ENCODE assay signal across 12 cellular contexts in the genomic region with DNA sequence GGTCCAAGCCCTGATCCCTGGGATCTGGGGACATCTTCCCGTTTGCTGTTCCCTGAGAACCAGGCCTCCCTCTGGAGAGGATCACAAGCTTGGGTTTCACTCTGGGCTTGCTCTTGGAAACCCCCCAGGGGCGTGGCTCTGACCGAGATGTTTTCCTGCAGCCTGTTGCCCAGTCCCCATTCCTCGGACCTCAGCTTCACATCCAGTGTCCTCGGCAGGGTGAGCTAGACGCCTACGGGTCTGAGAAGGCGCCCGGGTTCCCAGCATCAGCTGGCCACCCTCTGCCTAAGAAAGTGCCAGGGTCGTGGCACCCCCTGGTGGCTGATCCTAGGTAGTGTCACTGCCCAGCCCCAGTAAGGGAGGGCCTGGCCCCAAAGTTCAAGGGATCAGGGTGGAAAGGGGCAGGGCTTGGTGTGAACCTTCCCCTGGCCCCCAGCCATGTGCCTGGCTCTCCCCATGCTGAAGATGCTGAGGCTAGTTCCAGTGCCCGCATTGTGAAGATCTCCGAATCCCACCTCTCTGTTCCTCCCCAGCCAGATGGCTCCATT. TPM values are rescaled to one million over a fixed set of nuclear protein-coding genes. Genes with fewer than 3 reads are reported as not detected.
A peak's percentile ranks its signal among the peaks of the same experiment; 100 is the strongest.
DNase-seq lines count a peak whose midpoint lies in the region; TF ChIP-seq lines count a peak whose summit lies in the region.
"Not testable (repeated sequence)": the region's sequence is repeated elsewhere in the genome, so short reads cannot be mapped to it uniquely, and the experiment has no call there.
"Had no signal": no experiment of that assay in that cellular context is flagged by ENCODE, and none has a peak within 500 bp of the region (broad histone marks: within the 10 kb centered on the region; RNA-seq: fewer than 3 reads in every experiment).

No MANE protein-coding gene starts in this region.

- DNase-seq in GM06990 (ENCODE audit: extremely low read depth, insufficient read length); left ventricle myocardium inferior; mesothelial cell of epicardium (ENCODE audit: low spot score in 2 of 2, unreplicated experiment in 2 of 2): not testable (repeated sequence)
- peak; percentile 26 for DNase-seq in RPMI7951 (ENCODE audit: low read depth)
- peak; percentile 49 for DNase-seq in endodermal cell
- peak; percentile 46 for DNase-seq in osteocyte (ENCODE audit: extremely low spot score, unreplicated experiment)

- not testable (repeated sequence) for H3K36me3 Mint-ChIP-seq in endodermal cell (ENCODE audit: low read depth); mesothelial cell of epicardium; osteocyte (ENCODE audit: unreplicated experiment)

- not testable (repeated sequence) for H3K9ac ChIP-seq in Loucy (ENCODE audit: low read depth, low read length, poor library complexity, severe bottlenecking); endodermal cell (ENCODE audit: extremely low read depth, low read length, poor library complexity, severe bottlenecking)

- not testable (repeated sequence) for H2AFZ ChIP-seq in Loucy (ENCODE audit: low read length)

- H3K4me2 ChIP-seq in Loucy (ENCODE audit: low read depth, low read length, poor library complexity, severe bottlenecking): not testable (repeated sequence)

- not testable (repeated sequence) for H3K27me3 Mint-ChIP-seq in endodermal cell (ENCODE audit: insufficient read depth); mesothelial cell of epicardium (ENCODE audit: low read depth); osteocyte (ENCODE audit: unreplicated experiment)

- not testable (repeated sequence) for H3F3A ChIP-seq in Loucy (ENCODE audit: low read depth)

- WGBS in endodermal cell (ENCODE audit: insufficient coverage in 1 of 2, insufficient read length in 1 of 2), 2 experiments: 82% methylated on average over 8 of the region's 12 CpGs; no CpG with 5 or more reads in 1 of the 2 experiments

- not testable (repeated sequence) for H3K9me2 ChIP-seq in Loucy (replicated peaks; ENCODE audit: low read depth, low read length)

- H3K9me3 Mint-ChIP-seq in endodermal cell; mesothelial cell of epicardium; osteocyte (ENCODE audit: unreplicated experiment): not testable (repeated sequence)

- not testable (repeated sequence) for H3K27me3 ChIP-seq in GM06990 (replicated peaks; ENCODE audit: control insufficient read depth, insufficient read depth, low read length); Loucy (ENCODE audit: insufficient read depth, low read length, poor library complexity, severe bottlenecking); endodermal cell (ENCODE audit: control insufficient read depth, insufficient read depth, low read length, poor library complexity, severe bottlenecking); left ventricle myocardium inferior (ENCODE audit: low read depth)

- H3K4me1 Mint-ChIP-seq in endodermal cell (peaks cover 16% of the 10 kb centered on the region), mesothelial cell of epicardium (peaks cover 12% of the 10 kb centered on the region)
- H3K4me1 Mint-ChIP-seq in osteocyte (ENCODE audit: unreplicated experiment): not testable (repeated sequence)

- intact Hi-C loops in left ventricle myocardium inferior (cut with micrococcal nuclease): not testable (repeated sequence)

- H3K27ac Mint-ChIP-seq in endodermal cell: peak overlapping the region; percentile 66
- H3K27ac Mint-ChIP-seq in mesothelial cell of epicardium; osteocyte (ENCODE audit: unreplicated experiment): not testable (repeated sequence)

- H3K36me3 ChIP-seq in GM06990 (ENCODE audit: control insufficient read depth, insufficient read depth, low read length); Loucy (ENCODE audit: insufficient read depth, low read length); endodermal cell (ENCODE audit: control insufficient read depth, insufficient read depth, low read length); left ventricle myocardium inferior: not testable (repeated sequence)

- TF ChIP-seq CTCF in GM06990 (IDR thresholded peaks at IDR 0.05; ENCODE audit: insufficient read depth, low read length, poor library complexity, severe bottlenecking): peak; percentile 10
- TF ChIP-seq CTCF in Loucy (conservative IDR thresholded peaks at IDR 0.05; ENCODE audit: low read length): peak; percentile 20; the same call in 1 of the 2 replicates
- TF ChIP-seq CTCF in endodermal cell (conservative IDR thresholded peaks at IDR 0.05): peak; percentile 68
- peak; percentile 30 for TF ChIP-seq CTCF in left ventricle myocardium inferior (IDR thresholded peaks at IDR 0.05; ENCODE audit: borderline replicate concordance)
- TF ChIP-seq CTCF in mesothelial cell of epicardium (IDR thresholded peaks at IDR 0.05; ENCODE audit: unreplicated experiment): peak; percentile 27
- peak; percentile 27 for TF ChIP-seq CTCF in osteocyte (IDR thresholded peaks at IDR 0.05)

- H3K79me2 ChIP-seq in Loucy (ENCODE audit: insufficient read depth, low read length): not testable (repeated sequence)

- not testable (repeated sequence) for H3K27ac ChIP-seq in endodermal cell (ENCODE audit: low read depth, low read length); left ventricle myocardium inferior (replicated peaks)

- not testable (repeated sequence) for H3K4me3 Mint-ChIP-seq in endodermal cell; mesothelial cell of epicardium; osteocyte (ENCODE audit: unreplicated experiment)

- H3K4me1 ChIP-seq in Loucy (ENCODE audit: insufficient read depth, low read length, poor library complexity, severe bottlenecking); endodermal cell (ENCODE audit: control insufficient read depth, insufficient read depth, low read length); left ventricle myocardium inferior: not testable (repeated sequence)

- H3K9me3 ChIP-seq in Loucy (ENCODE audit: insufficient read depth, low read depth, low read length); endodermal cell (ENCODE audit: control insufficient read depth, low read length); left ventricle myocardium inferior (replicated peaks): not testable (repeated sequence)

- H4K20me1 ChIP-seq in Loucy (ENCODE audit: insufficient read depth, low read length, poor library complexity, severe bottlenecking): not testable (repeated sequence)

- H3K4me3 ChIP-seq in GM06990 (replicated peaks; ENCODE audit: low read depth, low read length); Loucy (ENCODE audit: low read length, poor library complexity, severe bottlenecking); endodermal cell (ENCODE audit: low read length); left ventricle myocardium inferior: not testable (repeated sequence)

RNA-seq across cellular contexts. Expression of a gene that starts 4.0 kb away (rescaled TPM):
- total RNA-seq in RPMI7951 (2014; rRNA removed; shearing (Covaris generic)): not detected in 2 replicates
- not detected for total RNA-seq in endodermal cell
- not detected for polyA plus RNA-seq in endodermal cell (2013, experiment 1 of 2)
- not detected for polyA plus RNA-seq in endodermal cell (2013, experiment 2 of 2)
- not detected for total RNA-seq in left ventricle myocardium inferior
- total RNA-seq in mesothelial cell of epicardium: not detected in 3 replicates
- total RNA-seq in osteocyte: not detected in 2 replicates
- total RNA-seq: H4, MCF 10A, Peyer's patch, Right ventricle myocardium superior had no signal
- polyA plus RNA-seq: AG04450 had no signal

Comparison
In these comparisons a context has a peak if more than half of its experiments do, and no peak if none do; other contexts are left out.
1. CTCF ChIP-seq: peak in every context shown above with its lines; median percentile 68 in endodermal cell; 30 in left ventricle myocardium inferior; 27 in mesothelial cell of epicardium; 27 in osteocyte; 20 in Loucy; 10 in GM06990.